26 cellular contexts compared by ENCODE assay signal in genomic region chr4:170015285-170015684, GRCh38. TPM values are rescaled to one million over a fixed set of nuclear protein-coding genes. Genes with fewer than 3 reads are reported as not detected.
A peak's percentile ranks its signal among the peaks of the same experiment; 100 is the strongest.
DNase-seq lines count a peak whose midpoint lies in the region; FAIRE-seq and TF ChIP-seq lines count a peak whose summit lies in the region.
"Had no signal": no experiment of that assay in that cellular context is flagged by ENCODE, and none has a peak within 500 bp of the region (broad histone marks: within the 10 kb centered on the region; RNA-seq: fewer than 3 reads in every experiment).

No MANE protein-coding gene starts in this region.

- no peak for TF ChIP-seq CTCF in BE2C (IDR thresholded peaks at IDR 0.05; ENCODE audit: low read depth, low read length)

- no peak for TF ChIP-seq POLR2A in GM12892 (IDR thresholded peaks at IDR 0.05; ENCODE audit: low read depth, low read length)

- no peaks in the 10 kb centered on the region for H3K36me3 ChIP-seq in BE2C
- H3K36me3 ChIP-seq: ascending aorta, neutrophil had no signal

- no peaks in the 10 kb centered on the region for H3K27me3 ChIP-seq in BE2C
- H3K27me3 ChIP-seq: ascending aorta, testis had no signal

- DNase-seq in C1 segment of cervical spinal cord (lab: John Stamatoyannopoulos, UW) (peak in 12 of 14 donors; percentile 17 to 66 (median 51)), cerebellum (ENCODE audit: low spot score) (peak; percentile 64), medulla oblongata (ENCODE audit: extremely low spot score) (peak; percentile 90), putamen (ENCODE audit: low spot score) (peak; percentile 86), BE2C (no peak), GM03348 (ENCODE audit: low spot score) (no peak), GM12892 (ENCODE audit: insufficient read length) (no peak)
- DNase-seq in activated CD8-positive, alpha-beta memory T cell treated with anti-CD3 and anti-CD28 coated beads for 24 hours: no peak
- DNase-seq: activated CD4-positive, alpha-beta memory T cell treated with anti-CD3 and anti-CD28 coated beads, Interleukin-2, amount 10 ng/mL, durations not matched to agents 7 days and 5 days; activated CD4-positive, CD25-positive, alpha-beta regulatory T cell treated with anti-CD3 and anti-CD28 coated beads, Interleukin-2, amount 50 U/mL, for 72 hours; CD4-positive, alpha-beta T cell; GM23248; Karpas-422; NCI-H2029 treated with DMSO at 0.1 percent for 48 hours; SHP77; small intestine; stimulated activated naive CD4-positive, alpha-beta T cell; T-helper 2 cell; testis had no signal

- no peak overlapping the region for H3K4me3 ChIP-seq in BE2C (ENCODE audit: low read depth, low read length)
- H3K4me3 ChIP-seq: ascending aorta, GM23248, testis had no signal

- no peak for FAIRE-seq in GM12892 (lab: Jason Lieb, UNC)
- FAIRE-seq: A204.1, D721Med, endometrium, frontal cortex, GM18507, small intestine had no signal

- no peaks in the 10 kb centered on the region for H3K9me3 ChIP-seq in BE2C
- H3K9me3 ChIP-seq: ascending aorta, neutrophil, testis had no signal

- H3K4me1 ChIP-seq in BE2C: no peaks in the 10 kb centered on the region
- H3K4me1 ChIP-seq: testis had no signal

RNA-seq across cellular contexts. Expression of gene MFAP3L, which starts 10.9 kb away (rescaled TPM):
- 12.6 TPM for total RNA-seq in cerebellum
- polyA plus RNA-seq in BE2C (2012; ENCODE audit: insufficient read depth, insufficient read length, low read depth): 2.1 TPM
- polyA plus RNA-seq in GM12892 (2012; ENCODE audit: missing spikeins): not detected

Comparison
In these comparisons a context has a peak if more than half of its experiments do, and no peak if none do; other contexts are left out.
1. DNase-seq: peak in C1 segment of cervical spinal cord (12 of 14), cerebellum (single experiment), medulla oblongata (single experiment) and putamen (single experiment); none in BE2C (single experiment), GM03348 (single experiment), activated CD8-positive, alpha-beta memory T cell treated with anti-CD3 and anti-CD28 coated beads for 24 hours (single experiment) and GM12892 (single experiment).